ENCODE assay signal across 21 cellular contexts in the genomic region with DNA sequence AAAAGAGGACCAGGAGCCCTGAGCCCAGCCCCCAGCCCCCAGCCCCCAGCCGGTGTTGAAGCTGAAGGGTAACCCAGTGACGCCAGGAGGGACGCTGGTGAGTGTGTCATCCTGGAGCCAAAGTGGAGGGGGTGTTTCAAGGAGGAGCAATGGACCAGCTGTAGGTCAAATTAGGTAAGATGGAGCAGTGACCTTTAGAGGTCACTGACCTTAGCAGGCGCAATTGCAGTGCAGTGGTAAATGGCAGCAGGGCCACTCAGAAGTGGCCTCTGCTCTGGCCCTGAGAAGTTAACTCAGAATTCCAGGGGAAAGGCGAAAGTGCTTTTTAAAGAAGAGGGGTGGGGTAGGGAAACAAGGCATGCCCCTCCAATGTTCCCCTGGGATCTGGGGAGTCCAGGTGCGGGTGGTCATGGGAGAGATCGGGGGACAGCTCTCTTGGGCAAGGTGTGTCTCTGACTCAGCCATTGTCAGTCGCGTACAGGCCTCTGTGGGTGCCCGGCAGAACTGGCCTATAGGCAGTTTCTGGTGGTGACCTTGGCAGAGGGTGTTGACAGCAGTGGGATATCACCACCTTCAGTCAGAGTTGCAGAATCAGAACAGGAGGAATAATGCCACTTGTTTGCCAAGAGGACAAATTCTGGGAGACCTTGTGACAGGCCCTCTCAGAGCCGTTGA. TPM values are rescaled to one million over a fixed set of nuclear protein-coding genes. Genes with fewer than 3 reads are reported as not detected.
"Had no signal": no experiment of that assay in that cellular context is flagged by ENCODE, and none has a peak within 500 bp of the region (broad histone marks: within the 10 kb centered on the region; RNA-seq: fewer than 3 reads in every experiment).

No MANE protein-coding gene starts in this region.

- H3K27ac ChIP-seq: ascending aorta, SK-N-MC, VCaP had no signal

- H3K4me1 ChIP-seq: ascending aorta had no signal

- H3K4me3 ChIP-seq: ascending aorta, MG63, SK-N-MC had no signal

- H3K27me3 ChIP-seq: ascending aorta, MG63 had no signal

- ATAC-seq: activated naive CD4-positive, alpha-beta T cell treated with anti-CD3 and anti-CD28 coated beads, Interleukin-2, amount 50 U/mL, for 72 hours; activated naive CD8-positive, alpha-beta T cell treated with anti-CD3 and anti-CD28 coated beads, Interleukin-2, amount 50 U/mL, for 24 hours; activated T-cell treated with anti-CD3 and anti-CD28 coated beads, Interleukin-2, amount 50 U/mL, for 4 hours had no signal

- H3K36me3 ChIP-seq: ascending aorta, MG63 had no signal

- H3K9me3 ChIP-seq: ascending aorta, MG63 had no signal

- DNase-seq: activated CD4-positive, alpha-beta memory T cell treated with anti-CD3 and anti-CD28 coated beads for 36 hours; activated CD4-positive, alpha-beta T cell treated with anti-CD3 and anti-CD28 coated beads, Interleukin-2, amount 10 ng/mL, durations not matched to agents 7 days and 5 days; activated CD4-positive, CD25-positive, alpha-beta regulatory T cell; activated CD8-positive, alpha-beta memory T cell treated with anti-CD3 and anti-CD28 coated beads for 24 hours; activated effector memory CD4-positive, alpha-beta T cell treated with anti-CD3 and anti-CD28 coated beads, Interleukin-2, amount 50 U/mL, for 16 hours; activated naive CD4-positive, alpha-beta T cell treated with Interleukin-2 at 50 U/mL for 16 hours; activated naive CD8-positive, alpha-beta T cell treated with anti-CD3 and anti-CD28 coated beads, Interleukin-2, amount 50 U/mL, for 24 hours; activated T-cell treated with anti-CD3 and anti-CD28 coated beads, Interleukin-2, amount 50 U/mL, for 4 hours; amniotic stem cell; MG63; MV-4-11; NCI-H1092 treated with DMSO at 0.1 percent for 48 hours; NCI-H1436 treated with DMSO at 0.1 percent for 48 hours; NCI-H187; NCI-H2081; NCI-H524; T-helper 1 cell had no signal

RNA-seq across cellular contexts. Expression of a gene that starts 50.3 kb away (rescaled TPM):
- total RNA-seq: activated CD4-positive, alpha-beta memory T cell treated with anti-CD3 and anti-CD28 coated beads for 36 hours; activated CD4-positive, alpha-beta T cell treated with anti-CD3 and anti-CD28 coated beads, Interleukin-2, amount 10 ng/mL, durations not matched to agents 7 days and 5 days; activated naive CD4-positive, alpha-beta T cell treated with anti-CD3 and anti-CD28 coated beads, Interleukin-2, amount 50 U/mL, for 72 hours had no signal
